20 cellular contexts compared by ENCODE assay signal in genomic region chr2:152200101-152200500, GRCh38. TPM values are rescaled to one million over a fixed set of nuclear protein-coding genes. Genes with fewer than 3 reads are reported as not detected.
DNase-seq lines count a peak whose midpoint lies in the region; ATAC-seq and TF ChIP-seq lines count a peak whose summit lies in the region.
"Had no signal": no experiment of that assay in that cellular context is flagged by ENCODE, and none has a peak within 500 bp of the region (broad histone marks: within the 10 kb centered on the region; RNA-seq: fewer than 3 reads in every experiment).

No MANE protein-coding gene starts in this region.

- peaks cover 0 to 1% (median 0%) of the 10 kb centered on the region in 6 donors for H3K9me3 Mint-ChIP-seq in immature natural killer cell
- H3K9me3 Mint-ChIP-seq in activated CD4-positive, alpha-beta T cell treated with anti-CD3 and anti-CD28 coated beads, Interleukin-2, amount 10 ng/mL, durations not matched to agents 24 days and 14 days: no peaks in the 10 kb centered on the region

- no TSS peak for BruUV-seq in IMR-90 (replicated peaks; lab: Mats Ljungman, UMichigan)

- H4K8ac ChIP-seq in IMR-90 (ENCODE audit: low read depth in 2 of 2, low read length in 2 of 2): no peak overlapping the region

- no peaks in the 10 kb centered on the region for H3K36me3 ChIP-seq in ACC112 (ENCODE audit: insufficient read depth, low read length)
- H3K36me3 ChIP-seq in IMR-90 (ENCODE audit: control insufficient read depth, insufficient read depth, low read length): no peaks in the 10 kb centered on the region
- H3K36me3 ChIP-seq: neural progenitor cell had no signal

- H3K27me3 ChIP-seq in ACC112 (ENCODE audit: insufficient read depth, low read length) (no peaks in the 10 kb centered on the region), IMR-90 (ENCODE audit: control insufficient read depth, insufficient read depth, low read length) (no peaks in the 10 kb centered on the region)
- H3K27me3 ChIP-seq: body of pancreas, neural progenitor cell had no signal

- H2BK120ac ChIP-seq in IMR-90 (ENCODE audit: low read depth, low read length): no peak overlapping the region

- peaks cover 4 to 16% (median 13%) of the 10 kb centered on the region in 3 donors for H3K27me3 Mint-ChIP-seq in immature natural killer cell (ENCODE audit: low read depth in 3 of 3)
- H3K27me3 Mint-ChIP-seq in activated CD4-positive, alpha-beta T cell treated with anti-CD3 and anti-CD28 coated beads, Interleukin-2, amount 10 ng/mL, durations not matched to agents 24 days and 14 days: peaks cover 3% of the 10 kb centered on the region
- H3K27me3 Mint-ChIP-seq: progenitor cell of endocrine pancreas had no signal

- POLR2A ChIA-PET in IMR-90 (lab: Charles Lee; ENCODE audit: unreplicated experiment): interaction anchor here (0.8 kb wide), 1 partner anchor 136 kb away, joined by 4 read pairs; no protein-coding TSS in a partner anchor

- H3K36me3 Mint-ChIP-seq in immature natural killer cell: no peaks in the 10 kb centered on the region
- H3K36me3 Mint-ChIP-seq in activated CD4-positive, alpha-beta T cell treated with anti-CD3 and anti-CD28 coated beads, Interleukin-2, amount 10 ng/mL, durations not matched to agents 24 days and 14 days (ENCODE audit: low read depth): no peaks in the 10 kb centered on the region
- H3K36me3 Mint-ChIP-seq: neural progenitor cell; stimulated activated naive B cell treated with anti-CD40 and anti-IgM and Interleukin-4, amounts not matched to agents 10 μg/mL and 1 μg/mL and 100 μg/mL, for 72 hours had no signal

- H3K4me3 Mint-ChIP-seq in immature natural killer cell: no peak overlapping the region
- no peak overlapping the region for H3K4me3 Mint-ChIP-seq in activated CD4-positive, alpha-beta T cell treated with anti-CD3 and anti-CD28 coated beads, Interleukin-2, amount 10 ng/mL, durations not matched to agents 24 days and 14 days
- H3K4me3 Mint-ChIP-seq: B cell; neural progenitor cell; stimulated activated naive B cell treated with anti-CD40 and anti-IgM and Interleukin-4, amounts not matched to agents 10 μg/mL and 1 μg/mL and 100 μg/mL, for 72 hours had no signal

- no peaks in the 10 kb centered on the region; the same call in 1 of the 2 replicates for H3K9me1 ChIP-seq in IMR-90 (ENCODE audit: insufficient read depth, low read length)

- WGBS in IMR-90 (ENCODE audit: extremely low coverage in 2 of 2, insufficient read length in 1 of 2), 2 experiments: no CpG with 5 or more reads among the region's 4 CpGs

- no peaks in the 10 kb centered on the region for H3K9me3 ChIP-seq in IMR-90 (ENCODE audit: control insufficient read depth, insufficient read depth, low read length)
- H3K9me3 ChIP-seq: body of pancreas had no signal

- peak overlapping the region; percentile 55; the same call in 1 of the 2 replicates for H3K4me3 ChIP-seq in ACC112 (ENCODE audit: low read depth, low read length)
- H3K4me3 ChIP-seq in IMR-90 (ENCODE audit: insufficient read depth, low read depth, low read length): no peak overlapping the region
- H3K4me3 ChIP-seq in astrocyte of the spinal cord (ENCODE audit: low read depth, low read length): no peak overlapping the region
- H3K4me3 ChIP-seq: body of pancreas, neural progenitor cell had no signal

- no peaks in the 10 kb centered on the region for H3K79me2 ChIP-seq in ACC112 (ENCODE audit: control insufficient read depth, insufficient read depth, low read length, unreplicated experiment)

- H3K27ac ChIP-seq in ACC112 (ENCODE audit: low read depth, low read length) (peak overlapping the region; percentile 80), IMR-90 (ENCODE audit: insufficient read depth, low read length) (no peak overlapping the region)
- H3K27ac ChIP-seq: body of pancreas, neural progenitor cell, VCaP had no signal

- H3K4me1 ChIP-seq in ACC112 (ENCODE audit: control insufficient read depth, insufficient read depth, low read length, unreplicated experiment) (peaks cover 16% of the 10 kb centered on the region), IMR-90 (ENCODE audit: control insufficient read depth, insufficient read depth, low read length) (no peaks in the 10 kb centered on the region)
- H3K4me1 ChIP-seq: neural progenitor cell had no signal

- H4K20me1 ChIP-seq in IMR-90 (ENCODE audit: insufficient read depth, low read length): no peaks in the 10 kb centered on the region

- TF ChIP-seq POLR2A in IMR-90 (IDR thresholded peaks at IDR 0.05; ENCODE audit: low read depth, low read length): no peak

- H3K4me2 ChIP-seq in IMR-90 (ENCODE audit: low read depth, low read length): 0 out of 2 replicates have a peak overlapping the region, but pooled peaks have one; percentile 20
- H3K4me2 ChIP-seq: neural progenitor cell had no signal

- in situ Hi-C loops in IMR-90 (cut with MboI; ENCODE audit: low sequenced_read_pairs) (loop anchor here (5.0 kb wide), 1 partner anchor 132 kb away; no protein-coding TSS in a partner anchor), astrocyte of the spinal cord (cut with HindIII; ENCODE audit: low sequenced_read_pairs) (no loop called here)

- H3K23ac ChIP-seq in IMR-90 (ENCODE audit: low read depth, low read length): no peak overlapping the region

- H2AFZ ChIP-seq in ACC112 (ENCODE audit: low read length, unreplicated experiment): peak overlapping the region; percentile 16
- H2AFZ ChIP-seq in IMR-90 (replicated peaks; ENCODE audit: low read length, poor library complexity): no peak overlapping the region
- H2AFZ ChIP-seq: neural progenitor cell had no signal

- H3K27ac Mint-ChIP-seq in immature natural killer cell: no peak overlapping the region
- no peak overlapping the region for H3K27ac Mint-ChIP-seq in activated CD4-positive, alpha-beta T cell treated with anti-CD3 and anti-CD28 coated beads, Interleukin-2, amount 10 ng/mL, durations not matched to agents 24 days and 14 days
- H3K27ac Mint-ChIP-seq: B cell; neural progenitor cell; progenitor cell of endocrine pancreas; stimulated activated naive B cell treated with anti-CD40 and anti-IgM and Interleukin-4, amounts not matched to agents 10 μg/mL and 1 μg/mL and 100 μg/mL, for 72 hours had no signal

- TF ChIP-seq CTCF in IMR-90 (conservative IDR thresholded peaks at IDR 0.05; ENCODE audit: low read depth, low read length) (no peak), astrocyte of the spinal cord (IDR thresholded peaks at IDR 0.05; ENCODE audit: low read depth, low read length) (no peak)

- H3K4ac ChIP-seq in IMR-90 (ENCODE audit: low read depth, low read length): no peak overlapping the region

- no peak overlapping the region for H2BK15ac ChIP-seq in IMR-90 (ENCODE audit: low read depth, low read length)

- no peak overlapping the region for H2AK9ac ChIP-seq in IMR-90 (replicated peaks; ENCODE audit: low read depth, low read length, poor library complexity)

- DNase-seq in IMR-90: peak; percentile 8
- peak; percentile 22 for DNase-seq in astrocyte of the spinal cord (ENCODE audit: low read depth, low spot score)
- DNase-seq in kidney tubule cell (ENCODE audit: low spot score): peak; percentile 16
- DNase-seq in immature natural killer cell: no peak
- no peak for DNase-seq in activated CD4-positive, alpha-beta T cell treated with anti-CD3 and anti-CD28 coated beads, Interleukin-2, amount 10 ng/mL, durations not matched to agents 24 days and 14 days
- DNase-seq: activated CD4-positive, alpha-beta T cell treated with anti-CD3 and anti-CD28 coated beads for 4 hours; activated gamma-delta T cell; activated T-cell treated with anti-CD3 and anti-CD28 coated beads, Interleukin-2, amount 50 U/mL, for 1 hour; effector CD4-positive, alpha-beta T cell; KG1; stimulated activated naive B cell treated with anti-CD40 and anti-IgM and Interleukin-4, amounts not matched to agents 10 μg/mL and 1 μg/mL and 100 μg/mL, for 72 hours; T-helper 9 cell had no signal

- H2BK20ac ChIP-seq in IMR-90 (ENCODE audit: low read depth, low read length): no peak overlapping the region

- H3K56ac ChIP-seq in IMR-90 (ENCODE audit: extremely low read depth, insufficient read depth, low read length): no peak overlapping the region

- ATAC-seq in IMR-90 (ENCODE audit: low read depth) (0 out of 2 replicates have a peak, but pooled peaks have one; percentile 30), HG02870 (IDR thresholded peaks at IDR 0.05; ENCODE audit: unreplicated experiment) (no peak), GM19035 (IDR thresholded peaks at IDR 0.05; ENCODE audit: unreplicated experiment) (no peak)

- intact Hi-C loops in IMR-90 (cut with micrococcal nuclease): no loop called here
- intact Hi-C loops in activated CD4-positive, alpha-beta T cell treated with anti-CD3 and anti-CD28 coated beads, Interleukin-2, amount 10 ng/mL, durations not matched to agents 24 days and 14 days (cut with micrococcal nuclease): no loop called here

- H2BK5ac ChIP-seq in IMR-90 (ENCODE audit: low read depth, low read length, poor library complexity, severe bottlenecking): no peak overlapping the region

- dilution Hi-C loops in IMR-90 (cut with HindIII; ENCODE audit: low sequenced_read_pairs, unreplicated experiment): no loop called here

- H3K79me1 ChIP-seq in IMR-90 (ENCODE audit: low read depth in 1 of 2, low read length in 2 of 2): no peaks in the 10 kb centered on the region

- no peak overlapping the region for H2AK5ac ChIP-seq in IMR-90 (ENCODE audit: low read depth, low read length)

- H3K9ac ChIP-seq in IMR-90 (ENCODE audit: low read depth, low read length): no peak overlapping the region
- H3K9ac ChIP-seq: neural progenitor cell had no signal

- H3K4me1 Mint-ChIP-seq in immature natural killer cell: no peaks in the 10 kb centered on the region
- H3K4me1 Mint-ChIP-seq in activated CD4-positive, alpha-beta T cell treated with anti-CD3 and anti-CD28 coated beads, Interleukin-2, amount 10 ng/mL, durations not matched to agents 24 days and 14 days: peaks cover 3% of the 10 kb centered on the region
- H3K4me1 Mint-ChIP-seq: B cell; stimulated activated naive B cell treated with anti-CD40 and anti-IgM and Interleukin-4, amounts not matched to agents 10 μg/mL and 1 μg/mL and 100 μg/mL, for 72 hours had no signal

- H4K5ac ChIP-seq in IMR-90 (ENCODE audit: low read depth, low read length): no peak overlapping the region

- TF ChIP-seq RAD21 in IMR-90 (IDR thresholded peaks at IDR 0.05; ENCODE audit: low read length): no peak

- H4K91ac ChIP-seq in IMR-90 (ENCODE audit: insufficient read depth, low read depth, low read length): no peak overlapping the region

- CTCF ChIA-PET in IMR-90 (lab: Yijun Ruan, JAX): interaction anchor here (1.1 kb wide), 1 partner anchor 24 kb away, joined by 4 read pairs; the partner anchor contains the start of gene STAM2

- H3K18ac ChIP-seq in IMR-90 (ENCODE audit: low read depth, low read length): no peak overlapping the region

- 0 out of 2 replicates have a peak overlapping the region, but pooled peaks have one; percentile 33 for H3K14ac ChIP-seq in IMR-90 (replicated peaks; ENCODE audit: low read depth, low read length)

RNA-seq across cellular contexts. Expression of gene STAM2, which starts 24.5 kb away (rescaled TPM):
- 29.2 and 55.0 TPM in 2 replicates for total RNA-seq in IMR-90 (2012; rRNA removed)
- polyA plus RNA-seq in IMR-90 (2012; rRNA removed) (10.1 and 12.5 TPM in 2 replicates), immature natural killer cell (1 to 10 TPM; 3.9 to 6.6 (median 5.6) TPM)
- 1.9 and 2.4 TPM in 2 replicates for polyA plus RNA-seq in IMR-90 (2012; cell fraction: cytosol; rRNA removed)
- 4.8 and 35.4 TPM in 2 replicates for polyA plus RNA-seq in IMR-90 (2012; cell fraction: nucleus; rRNA removed; ENCODE audit: low replicate concordance)
- total RNA-seq in activated CD4-positive, alpha-beta T cell treated with anti-CD3 and anti-CD28 coated beads, Interleukin-2, amount 10 ng/mL, durations not matched to agents 24 days and 14 days: 16.9 and 22.2 TPM in 2 replicates

Comparison
In these comparisons a context has a peak if more than half of its experiments do, and no peak if none do; other contexts are left out.
1. DNase-seq: peak in IMR-90 (single experiment), astrocyte of the spinal cord (single experiment) and kidney tubule cell (single experiment); none in immature natural killer cell (0 of 3) and activated CD4-positive, alpha-beta T cell treated with anti-CD3 and anti-CD28 coated beads, Interleukin-2, amount 10 ng/mL, durations not matched to agents 24 days and 14 days (single experiment).